Comparison of ENCODE assay signal across 1 cellular context in the genomic region with DNA sequence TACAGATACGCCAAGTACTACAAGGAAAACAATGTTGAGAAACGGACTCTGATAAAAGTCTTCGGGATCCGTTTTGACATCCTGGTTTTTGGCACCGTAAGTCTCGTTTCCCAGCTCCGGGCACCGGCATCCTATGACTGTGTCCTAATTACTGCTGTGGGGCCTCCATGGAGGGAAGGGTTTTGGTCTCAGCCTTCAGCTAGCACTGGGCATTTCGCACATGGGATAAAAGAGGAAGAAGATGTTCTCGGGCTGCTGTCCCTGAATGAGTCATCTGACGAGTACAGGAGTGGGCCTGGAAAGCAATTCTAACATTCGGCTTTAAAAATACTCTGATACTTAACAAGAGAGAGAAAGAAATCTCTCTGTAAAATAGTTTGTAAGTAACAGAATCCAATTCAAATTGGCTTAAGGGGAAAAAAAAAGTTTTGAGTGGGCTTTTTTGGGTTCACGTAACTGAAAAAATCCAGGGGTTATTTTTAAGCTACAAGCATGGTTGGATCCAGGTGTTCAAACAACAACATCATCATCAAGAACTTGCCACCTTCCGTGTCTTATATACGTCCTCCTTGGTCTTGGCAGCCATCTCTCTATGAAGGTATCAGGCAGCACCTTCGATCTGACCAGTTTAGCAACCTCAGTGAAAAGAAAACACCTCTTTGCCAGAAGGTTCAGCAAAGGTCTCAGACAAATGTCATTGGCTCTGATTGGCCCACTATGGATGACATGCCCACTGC.
TF ChIP-seq lines count a peak whose summit lies in the region.

No MANE protein-coding gene starts in this region.

TF ChIP-seq in HepG2, 621 proteins besides CTCF, POLR2A, EP300 and RAD21:
- TF ChIP-seq, protein P1, sequence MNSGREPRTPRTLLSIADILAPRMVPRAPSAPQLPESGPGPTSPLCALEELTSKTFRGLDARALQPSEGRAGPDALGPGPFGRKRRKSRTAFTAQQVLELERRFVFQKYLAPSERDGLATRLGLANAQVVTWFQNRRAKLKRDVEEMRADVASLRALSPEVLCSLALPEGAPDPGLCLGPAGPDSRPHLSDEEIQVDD (CRISPR knock-in tag; IDR thresholded peaks at IDR 0.05; ENCODE audit: borderline replicate concordance) = no peak
- TF ChIP-seq ZBTB43 (CRISPR knock-in tag; conservative IDR thresholded peaks at IDR 0.05) (no peak), FOXJ3 (CRISPR knock-in tag; IDR thresholded peaks at IDR 0.05; ENCODE audit: borderline replicate concordance) (no peak), JARID2 (CRISPR knock-in tag; IDR thresholded peaks at IDR 0.05; ENCODE audit: insufficient replicate concordance) (no peak), TFAP4 (IDR thresholded peaks at IDR 0.05; ENCODE audit: borderline replicate concordance, low read depth) (no peak), ARNT2 (CRISPR knock-in tag; IDR thresholded peaks at IDR 0.05; ENCODE audit: low read depth) (no peak), HOXA3 (CRISPR knock-in tag; IDR thresholded peaks at IDR 0.05) (no peak), ZSCAN25 (CRISPR knock-in tag; IDR thresholded peaks at IDR 0.05) (no peak), U2AF1 (optimal IDR thresholded peaks at IDR 0.05; ENCODE audit: low read depth, low read length) (no peak)
- TF ChIP-seq, protein P2, sequence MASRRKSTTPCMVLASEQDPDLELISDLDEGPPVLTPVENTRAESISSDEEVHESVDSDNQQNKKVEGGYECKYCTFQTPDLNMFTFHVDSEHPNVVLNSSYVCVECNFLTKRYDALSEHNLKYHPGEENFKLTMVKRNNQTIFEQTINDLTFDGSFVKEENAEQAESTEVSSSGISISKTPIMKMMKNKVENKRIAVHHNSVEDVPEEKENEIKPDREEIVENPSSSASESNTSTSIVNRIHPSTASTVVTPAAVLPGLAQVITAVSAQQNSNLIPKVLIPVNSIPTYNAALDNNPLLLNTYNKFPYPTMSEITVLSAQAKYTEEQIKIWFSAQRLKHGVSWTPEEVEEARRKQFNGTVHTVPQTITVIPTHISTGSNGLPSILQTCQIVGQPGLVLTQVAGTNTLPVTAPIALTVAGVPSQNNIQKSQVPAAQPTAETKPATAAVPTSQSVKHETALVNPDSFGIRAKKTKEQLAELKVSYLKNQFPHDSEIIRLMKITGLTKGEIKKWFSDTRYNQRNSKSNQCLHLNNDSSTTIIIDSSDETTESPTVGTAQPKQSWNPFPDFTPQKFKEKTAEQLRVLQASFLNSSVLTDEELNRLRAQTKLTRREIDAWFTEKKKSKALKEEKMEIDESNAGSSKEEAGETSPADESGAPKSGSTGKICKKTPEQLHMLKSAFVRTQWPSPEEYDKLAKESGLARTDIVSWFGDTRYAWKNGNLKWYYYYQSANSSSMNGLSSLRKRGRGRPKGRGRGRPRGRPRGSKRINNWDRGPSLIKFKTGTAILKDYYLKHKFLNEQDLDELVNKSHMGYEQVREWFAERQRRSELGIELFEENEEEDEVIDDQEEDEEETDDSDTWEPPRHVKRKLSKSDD (CRISPR knock-in tag; IDR thresholded peaks at IDR 0.05; ENCODE audit: low read depth) = no peak
